ENCODE assay signal across 8 cellular contexts in genomic region chr12:67068773-67069450, GRCh38.
DNase-seq lines count a peak whose midpoint lies in the region; ATAC-seq and TF ChIP-seq lines count a peak whose summit lies in the region.

No MANE protein-coding gene starts in this region.

- H3F3A ChIP-seq in neural progenitor cell (ENCODE audit: low read depth), result peaks cover 22% of the 10 kb centered on the region

- H3K27me3 ChIP-seq in fibroblast of lung (ENCODE audit: control insufficient read depth, insufficient read depth, low read length), result peaks cover 25% of the 10 kb centered on the region
- H3K27me3 ChIP-seq in neural progenitor cell, result peaks cover 5% of the 10 kb centered on the region

- peak overlapping the region; percentile 88 for H3K27ac Mint-ChIP-seq in neural progenitor cell

- peaks cover 11% of the 10 kb centered on the region for H3K27me3 Mint-ChIP-seq in neural progenitor cell (ENCODE audit: insufficient read depth, low read depth)

- H2AFZ ChIP-seq in fibroblast of lung (ENCODE audit: low read length) (no peak overlapping the region), neural progenitor cell (replicated peaks) (peak overlapping the region; percentile 89)

- no peaks in the 10 kb centered on the region for H3K36me3 Mint-ChIP-seq in neural progenitor cell

- H3K9me3 ChIP-seq in fibroblast of lung (ENCODE audit: control insufficient read depth, insufficient read depth, low read depth, low read length) (no peaks in the 10 kb centered on the region), neural progenitor cell (ENCODE audit: low read depth) (no peaks in the 10 kb centered on the region)

- H3K4me1 ChIP-seq in fibroblast of lung (ENCODE audit: control insufficient read depth, extremely low read depth, insufficient read depth, low read length), result no peaks in the 10 kb centered on the region
- peaks cover 13% of the 10 kb centered on the region for H3K4me1 ChIP-seq in neural progenitor cell

- H3K36me3 ChIP-seq in fibroblast of lung (ENCODE audit: control insufficient read depth, insufficient read depth, low read length) (no peaks in the 10 kb centered on the region), neural progenitor cell (no peaks in the 10 kb centered on the region)

- no peak overlapping the region for H3K9ac ChIP-seq in fibroblast of lung (ENCODE audit: insufficient read depth, low read length)
- H3K9ac ChIP-seq in neural progenitor cell, result peak overlapping the region; percentile 54

- H3K4me3 Mint-ChIP-seq in neural progenitor cell, result peak overlapping the region; percentile 97

- H4K20me1 ChIP-seq in fibroblast of lung (ENCODE audit: control insufficient read depth, extremely low read depth, insufficient read depth, low read length) (no peaks in the 10 kb centered on the region), neural progenitor cell (ENCODE audit: low read depth) (peaks cover 24% of the 10 kb centered on the region)

- ATAC-seq in activated CD4-positive, CD25-positive, alpha-beta regulatory T cell treated with anti-CD3 and anti-CD28 coated beads, Interleukin-2, amount 50 U/mL, for 24 hours, result peak; percentile 44 to 46
- ATAC-seq in HG02938 (IDR thresholded peaks at IDR 0.05; ENCODE audit: unreplicated experiment), result peak; percentile 48

- H3K27ac ChIP-seq in fibroblast of lung (ENCODE audit: insufficient read depth, low read length) (no peak overlapping the region), neural progenitor cell (peak overlapping the region; percentile 87)

- no peaks in the 10 kb centered on the region for H3K9me3 Mint-ChIP-seq in neural progenitor cell

- H3K4me1 Mint-ChIP-seq in neural progenitor cell, result peaks cover 35% of the 10 kb centered on the region

- TF ChIP-seq CTCF in fibroblast of lung (conservative IDR thresholded peaks at IDR 0.05 in 1 of 2, IDR thresholded peaks at IDR 0.05 in 1 of 2; ENCODE audit: low read depth in 1 of 2, low read length in 2 of 2) (no peak), neural progenitor cell (IDR thresholded peaks at IDR 0.05) (no peak)

- DNase-seq in activated CD4-positive, CD25-positive, alpha-beta regulatory T cell (lab: John Stamatoyannopoulos, UW), result no peak
- DNase-seq in NCI-H226 (peak; percentile 87), activated T-cell treated with anti-CD3 and anti-CD28 coated beads for 4 hours (peak; percentile 24), fibroblast of lung (ENCODE audit: low read depth in 2 of 2) (peak; percentile 15 to 59), neural progenitor cell (ENCODE audit: low spot score) (peak; percentile 83), superior temporal gyrus (ENCODE audit: extremely low spot score) (no peak)

- H3K4me2 ChIP-seq in fibroblast of lung (ENCODE audit: extremely low read depth, insufficient read depth, low read length) (peak overlapping the region; percentile 62), neural progenitor cell (peak overlapping the region; percentile 97)

- peak overlapping the region; percentile 22 to 56 (median 32) for H3K4me3 ChIP-seq in fibroblast of lung (replicated peaks in 1 of 4; ENCODE audit: control extremely low read depth in 1 of 4, insufficient read depth in 1 of 4, low read depth in 3 of 4, low read length in 4 of 4)
- H3K4me3 ChIP-seq in neural progenitor cell, result peak overlapping the region; percentile 99

- H3K79me2 ChIP-seq in fibroblast of lung (ENCODE audit: control insufficient read depth, insufficient read depth, low read length) (no peaks in the 10 kb centered on the region), neural progenitor cell (ENCODE audit: low read depth) (peaks cover 43% of the 10 kb centered on the region)

Comparison
In these comparisons a context has a peak if more than half of its experiments do, and no peak if none do; other contexts are left out.
1. DNase-seq: peak in NCI-H226 (single experiment), activated T-cell treated with anti-CD3 and anti-CD28 coated beads for 4 hours (single experiment), fibroblast of lung (2 of 2) and neural progenitor cell (single experiment); none in activated CD4-positive, CD25-positive, alpha-beta regulatory T cell (0 of 4) and superior temporal gyrus (single experiment).